9 cellular contexts compared by ENCODE assay signal in genomic region chr16:49407873-49408565, GRCh38. TPM values are rescaled to one million over a fixed set of nuclear protein-coding genes. Genes with fewer than 3 reads are reported as not detected.
DNase-seq lines count a peak whose midpoint lies in the region; ATAC-seq and TF ChIP-seq lines count a peak whose summit lies in the region.
"Had no signal": no experiment of that assay in that cellular context is flagged by ENCODE, and none has a peak within 500 bp of the region (broad histone marks: within the 10 kb centered on the region; RNA-seq: fewer than 3 reads in every experiment).

No MANE protein-coding gene starts in this region.

- peaks cover 5% of the 10 kb centered on the region; the same call in 1 of the 2 replicates for H3F3A ChIP-seq in MM.1S (ENCODE audit: insufficient read depth, low read length)

- H3K79me2 ChIP-seq in HCT116 (ENCODE audit: insufficient read depth, low read length) (no peaks in the 10 kb centered on the region), MM.1S (ENCODE audit: low read length) (no peaks in the 10 kb centered on the region)

- no peak overlapping the region for H3K27ac Mint-ChIP-seq in activated naive CD4-positive, alpha-beta T cell treated with anti-CD3 and anti-CD28 coated beads for 36 hours

- H3K9ac ChIP-seq in HCT116 (ENCODE audit: low read length) (no peak overlapping the region), MM.1S (ENCODE audit: low read length) (no peak overlapping the region)

- no peaks in the 10 kb centered on the region for H3K9me2 ChIP-seq in HCT116 (ENCODE audit: insufficient read depth)
- H3K9me2 ChIP-seq in MM.1S (replicated peaks; ENCODE audit: insufficient read depth, low read length) = no peaks in the 10 kb centered on the region

- no peak for TF ChIP-seq POLR2A in HCT116 (IDR thresholded peaks at IDR 0.05; ENCODE audit: borderline replicate concordance, extremely low read depth, insufficient read depth, insufficient read length)
- TF ChIP-seq POLR2A in vagina (IDR thresholded peaks at IDR 0.05) = no peak

- peaks cover 4% of the 10 kb centered on the region for H3K27me3 Mint-ChIP-seq in activated naive CD4-positive, alpha-beta T cell treated with anti-CD3 and anti-CD28 coated beads for 36 hours (ENCODE audit: low read depth)

- H3K4me2 ChIP-seq in HCT116 (ENCODE audit: low read length) (0 out of 2 replicates have a peak overlapping the region, but pooled peaks have one; percentile 13), MM.1S (ENCODE audit: low read depth, low read length) (peak overlapping the region; percentile 37; the same call in 1 of the 2 replicates)

- H3K36me3 ChIP-seq in HCT116 (ENCODE audit: control insufficient read depth in 1 of 2, insufficient read depth in 2 of 2, low read length in 2 of 2) (no peaks in the 10 kb centered on the region), MM.1S (replicated peaks; ENCODE audit: insufficient read depth, low read length) (no peaks in the 10 kb centered on the region), vagina (no peaks in the 10 kb centered on the region)

- peaks cover 0 to 5% of the 10 kb centered on the region in 2 experiments; a peak in 1 of 4 replicates for H3K9me3 ChIP-seq in HCT116 (ENCODE audit: control insufficient read depth in 1 of 2, insufficient read depth in 1 of 2, low read depth in 1 of 2, low read length in 2 of 2)
- 0 out of 2 replicates have a peak, but pooled peaks cover 4% of the 10 kb centered on the region for H3K9me3 ChIP-seq in MM.1S (replicated peaks; ENCODE audit: insufficient read depth, low read length)
- no peaks in the 10 kb centered on the region for H3K9me3 ChIP-seq in vagina

- peak; percentile 98 for TF ChIP-seq RAD21 in HCT116 (IDR thresholded peaks at IDR 0.05; ENCODE audit: low read depth)

- RAD21 ChIA-PET in HCT116 (lab: Charles Lee; ENCODE audit: low non-redundant PET in 1 of 2, low total read pairs in 2 of 2, uncharacterized antibody in 2 of 2, unreplicated experiment in 2 of 2) = interaction anchor here (1.0 to 1.1 kb wide), 2 partner anchors 185 to 393 kb away, joined by 3 read pairs; no protein-coding TSS in a partner anchor

- DNase-seq in GM10248 (ENCODE audit: extremely low spot score) = peak; percentile 79
- DNase-seq in HCT116 (ENCODE audit: low read depth, low spot score) = peak; percentile 78
- DNase-seq in MM.1S = peak; percentile 94
- DNase-seq in SK-N-DZ (ENCODE audit: low spot score) = peak; percentile 81
- DNase-seq in activated naive CD4-positive, alpha-beta T cell treated with anti-CD3 and anti-CD28 coated beads for 36 hours = peak; percentile 85
- DNase-seq in glomerular visceral epithelial cell (ENCODE audit: extremely low spot score) = peak; percentile 42
- peak; percentile 94 for DNase-seq in posterior vena cava (ENCODE audit: low spot score)
- peak in 1 of 2 donors; percentile 95 for DNase-seq in vagina (ENCODE audit: extremely low spot score in 2 of 2)

- H4K20me1 ChIP-seq in HCT116 (ENCODE audit: insufficient read depth) (no peaks in the 10 kb centered on the region), MM.1S (ENCODE audit: insufficient read depth, low read length) (no peaks in the 10 kb centered on the region)

- H3K27me3 ChIP-seq in HCT116 (ENCODE audit: insufficient read depth, low read length) (0 out of 2 replicates have a peak, but pooled peaks cover 2% of the 10 kb centered on the region), MM.1S (replicated peaks; ENCODE audit: insufficient read depth, low read length) (no peaks in the 10 kb centered on the region), vagina (no peaks in the 10 kb centered on the region)

- H3K4me3 ChIP-seq in HCT116 (replicated peaks in 1 of 2; ENCODE audit: low read depth in 1 of 2, low read length in 2 of 2) = no peak overlapping the region
- no peak overlapping the region for H3K4me3 ChIP-seq in MM.1S (ENCODE audit: low read length)
- no peak overlapping the region for H3K4me3 ChIP-seq in vagina

- POLR2A ChIA-PET in GM10248 (lab: Yijun Ruan, JAX) = no interaction called here
- POLR2A ChIA-PET in HCT116 (lab: Charles Lee) = no interaction called here

- CTCF ChIA-PET in GM10248 (lab: Yijun Ruan, JAX) (interaction anchor here (0.7 to 2.3 kb wide), 27 partner anchors 9 to 617 kb away, joined by 3 to 21 read pairs (median 4); partner anchors contain the start of gene CNEP1R1), HCT116 (lab: Charles Lee) (interaction anchor here (0.6 to 2.0 kb wide), 14 partner anchors 9 to 802 kb away, joined by 3 to 20 read pairs (median 5); partner anchors contain the start of gene CNEP1R1)
- CTCF ChIA-PET in activated naive CD4-positive, alpha-beta T cell treated with anti-CD3 and anti-CD28 coated beads for 36 hours (lab: Charles Lee) = interaction anchor here (0.6 to 2.2 kb wide), 28 partner anchors 8 to 789 kb away, joined by 3 to 11 read pairs (median 3); no protein-coding TSS in a partner anchor

- H3K4me1 ChIP-seq in HCT116 (ENCODE audit: control insufficient read depth in 1 of 2, insufficient read depth in 2 of 2, low read length in 2 of 2) (peaks cover 0 to 10% of the 10 kb centered on the region in 2 experiments; a peak in 2 of 4 replicates), MM.1S (ENCODE audit: low read length) (peaks cover 11% of the 10 kb centered on the region; the same call in 1 of the 2 replicates), vagina (no peaks in the 10 kb centered on the region)

- H2AFZ ChIP-seq in HCT116 (ENCODE audit: low read depth, low read length, poor library complexity, severe bottlenecking) (peak overlapping the region; percentile 62), MM.1S (ENCODE audit: low read length) (peak overlapping the region; percentile 34)

- intact Hi-C loops in HCT116 (cut with micrococcal nuclease) (loop anchor here (1.0 kb wide), 1 partner anchor 185 kb away; no protein-coding TSS in a partner anchor), posterior vena cava (cut with DNase I) (loop anchor here in 1 of 2 donors (5.0 kb wide), 1 partner anchor 514 kb away; no protein-coding TSS in a partner anchor), vagina (cut with DNase I) (no loop called here)
- intact Hi-C loops in activated naive CD4-positive, alpha-beta T cell treated with anti-CD3 and anti-CD28 coated beads for 36 hours (cut with micrococcal nuclease) = loop anchor here (1.0 to 5.0 kb wide), 5 partner anchors 84 to 613 kb away; no protein-coding TSS in a partner anchor

- H3K4me1 Mint-ChIP-seq in activated naive CD4-positive, alpha-beta T cell treated with anti-CD3 and anti-CD28 coated beads for 36 hours (ENCODE audit: low read depth) = peaks cover 1% of the 10 kb centered on the region

- H3K9me3 Mint-ChIP-seq in activated naive CD4-positive, alpha-beta T cell treated with anti-CD3 and anti-CD28 coated beads for 36 hours = peaks cover 4% of the 10 kb centered on the region

- H3K4me3 Mint-ChIP-seq in activated naive CD4-positive, alpha-beta T cell treated with anti-CD3 and anti-CD28 coated beads for 36 hours = no peak overlapping the region

- H3K36me3 Mint-ChIP-seq in activated naive CD4-positive, alpha-beta T cell treated with anti-CD3 and anti-CD28 coated beads for 36 hours (ENCODE audit: low read depth) = no peaks in the 10 kb centered on the region

- ATAC-seq in HCT116 = peak; percentile 99

- TF ChIP-seq CTCF in GM10248 (IDR thresholded peaks at IDR 0.05; ENCODE audit: control extremely low read depth, extremely low read depth, low read depth, missing control alignments) (peak; percentile 92), HCT116 (IDR thresholded peaks at IDR 0.05 in 2 of 3, conservative IDR thresholded peaks at IDR 0.05 in 1 of 3; ENCODE audit: borderline replicate concordance in 1 of 3, insufficient read depth in 1 of 3, low read depth in 2 of 3, low read length in 2 of 3) (peak; percentile 89 to 94 (median 90)), MM.1S (IDR thresholded peaks at IDR 0.05; ENCODE audit: low read length) (peak; percentile 95), vagina (IDR thresholded peaks at IDR 0.05) (peak; percentile 59 to 89 (median 79))

- no TSS peak for BruUV-seq in HCT116 (replicated peaks; lab: Mats Ljungman, UMichigan)

- H3K27ac ChIP-seq in HCT116 (ENCODE audit: low read depth, low read length) = no peak overlapping the region
- no peak overlapping the region for H3K27ac ChIP-seq in MM.1S (ENCODE audit: low read length)
- no peak overlapping the region for H3K27ac ChIP-seq in vagina

TF ChIP-seq in HCT116, 20 proteins besides CTCF, POLR2A, EP300 and RAD21 (continues in another document):
- TF ChIP-seq ZFX (IDR thresholded peaks at IDR 0.05) = no peak
- no peak for TF ChIP-seq ZBTB33 (IDR thresholded peaks at IDR 0.05; ENCODE audit: extremely low read depth, insufficient replicate concordance, low read length)
- TF ChIP-seq SIN3A (IDR thresholded peaks at IDR 0.05; ENCODE audit: low read depth) = no peak
- TF ChIP-seq EZH2 (IDR thresholded peaks at IDR 0.05) = no peak
- TF ChIP-seq MAX (IDR thresholded peaks at IDR 0.05) = peak; percentile 50; the same call in 1 of the 2 replicates
- no peak for TF ChIP-seq SP1 (IDR thresholded peaks at IDR 0.05; ENCODE audit: low read depth)
- TF ChIP-seq EZH2phosphoT487 (IDR thresholded peaks at IDR 0.05; ENCODE audit: borderline replicate concordance) = no peak
- no peak for TF ChIP-seq FOSL1 (IDR thresholded peaks at IDR 0.05; ENCODE audit: low read depth)
- TF ChIP-seq ELF1 (IDR thresholded peaks at IDR 0.05; ENCODE audit: borderline replicate concordance, low read depth) = no peak
- no peak for TF ChIP-seq EGR1 (IDR thresholded peaks at IDR 0.05; ENCODE audit: low read depth)
- no peak for TF ChIP-seq POLR2AphosphoS5 (IDR thresholded peaks at IDR 0.05; ENCODE audit: low read depth, low read length)
- TF ChIP-seq CBX3 (IDR thresholded peaks at IDR 0.05; ENCODE audit: low read depth) = peak; percentile 24; the same call in 1 of the 2 replicates

RNA-seq across cellular contexts. Expression of gene C16orf78, which starts 34.4 kb away (rescaled TPM):
- total RNA-seq in HCT116 (2021; ENCODE audit: unreplicated experiment) (not detected), posterior vena cava (not detected), vagina (not detected)
- polyA plus RNA-seq in HCT116 (2012) = not detected in 2 replicates
- polyA plus RNA-seq in SK-N-DZ (2014; cell fraction: cytosol; rRNA removed) = not detected in 2 replicates
- polyA plus RNA-seq in SK-N-DZ (2014; cell fraction: nucleus; rRNA removed) = not detected in 2 replicates
- total RNA-seq in activated naive CD4-positive, alpha-beta T cell treated with anti-CD3 and anti-CD28 coated beads for 36 hours = not detected
- total RNA-seq: subcutaneous adipose tissue had no signal
